Comparison of ENCODE assay signal across 28 cellular contexts in the genomic region with DNA sequence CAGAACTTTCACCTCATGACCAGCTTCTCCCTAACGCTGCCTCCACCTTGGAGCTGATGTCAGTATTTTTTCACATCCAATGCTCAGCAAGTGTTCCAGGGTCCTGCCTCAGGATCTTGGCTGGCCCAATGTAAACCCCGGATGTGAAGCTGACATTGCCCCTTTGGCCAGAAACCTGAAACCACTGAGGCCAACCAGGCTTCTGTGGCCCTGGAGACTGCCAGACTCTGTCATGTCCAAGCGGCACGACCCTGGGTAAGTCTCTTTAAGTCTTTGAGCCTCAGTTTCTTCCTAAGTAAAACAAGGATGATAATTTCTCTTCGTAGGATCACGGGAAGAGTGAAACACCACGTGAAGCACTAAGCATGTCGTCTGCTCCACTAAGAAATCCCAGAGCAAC. TPM values are rescaled to one million over a fixed set of nuclear protein-coding genes. Genes with fewer than 3 reads are reported as not detected.
"Had no signal": no experiment of that assay in that cellular context is flagged by ENCODE, and none has a peak within 500 bp of the region (broad histone marks: within the 10 kb centered on the region; RNA-seq: fewer than 3 reads in every experiment).

No MANE protein-coding gene starts in this region.

- H3K27ac Mint-ChIP-seq: mesothelial cell of epicardium; stimulated activated naive CD8-positive, alpha-beta T cell treated with anti-CD3 and anti-CD28 coated beads, Interleukin-15, amount 100 ng/mL, for 72 hours had no signal

- H3K4me1 ChIP-seq: heart left ventricle, left lung, suprapubic skin, transverse colon had no signal

- H3K4me3 Mint-ChIP-seq: mesothelial cell of epicardium; naive B cell; natural killer cell treated with Interleukin-12 subunit alpha and Interleukin-12 subunit beta and Interleukin-15 and Interleukin-18, amount 100 ng/mL, for 72 hours; stimulated activated naive CD8-positive, alpha-beta T cell treated with anti-CD3 and anti-CD28 coated beads, Interleukin-15, amount 100 ng/mL, for 72 hours had no signal

- H3K4me3 ChIP-seq: dorsolateral prefrontal cortex, gastroesophageal sphincter, heart left ventricle, hepatocyte, left lung, mucosa of descending colon, ovary, right lobe of liver, suprapubic skin, transverse colon had no signal

- H3K27me3 ChIP-seq: dorsolateral prefrontal cortex, gastroesophageal sphincter, heart left ventricle, hepatocyte, left lung, ovary, right lobe of liver, suprapubic skin, transverse colon had no signal

- H3K9me3 Mint-ChIP-seq: mesothelial cell of epicardium; naive B cell; natural killer cell treated with Interleukin-12 subunit alpha and Interleukin-12 subunit beta and Interleukin-15 and Interleukin-18, amount 100 ng/mL, for 72 hours; stimulated activated naive CD8-positive, alpha-beta T cell treated with anti-CD3 and anti-CD28 coated beads, Interleukin-15, amount 100 ng/mL, for 72 hours had no signal

- H3K27me3 Mint-ChIP-seq: naive B cell; natural killer cell treated with Interleukin-12 subunit alpha and Interleukin-12 subunit beta and Interleukin-15 and Interleukin-18, amount 100 ng/mL, for 72 hours; stimulated activated naive CD8-positive, alpha-beta T cell treated with anti-CD3 and anti-CD28 coated beads, Interleukin-15, amount 100 ng/mL, for 72 hours had no signal

- H3K27ac ChIP-seq: epithelial cell of prostate, gastroesophageal sphincter, heart left ventricle, hepatocyte, left lung, ovary, right lobe of liver, suprapubic skin, transverse colon had no signal

- H3K4me1 Mint-ChIP-seq: stimulated activated naive CD8-positive, alpha-beta T cell treated with anti-CD3 and anti-CD28 coated beads, Interleukin-15, amount 100 ng/mL, for 72 hours had no signal

- H3K9me3 ChIP-seq: gastroesophageal sphincter, heart left ventricle, left lung, mucosa of descending colon, ovary, right lobe of liver, suprapubic skin, transverse colon had no signal

- DNase-seq: cortex of kidney; dorsolateral prefrontal cortex; effector CD4-positive, alpha-beta T cell; foreskin fibroblast; heart left ventricle; left cardiac atrium; left lung; mesenchymal stem cell; mucosa of descending colon; naive B cell; occipital lobe; ovary; posterior cingulate gyrus; right lobe of liver; small intestine; stimulated activated CD4-positive, alpha-beta T cell treated with anti-CD3 and anti-CD28 coated beads, Interleukin-15, amount 100 ng/mL, for 24 hours; stimulated activated CD4-positive, alpha-beta T cell treated with anti-CD3 and anti-CD28 coated beads, Interleukin-2, amount 100 ng/mL, for 48 hours; stimulated activated naive CD4-positive, alpha-beta T cell; stimulated activated naive CD8-positive, alpha-beta T cell treated with anti-CD3 and anti-CD28 coated beads, Interleukin-15, amount 100 ng/mL, for 72 hours; transverse colon had no signal

- H3K4me2 ChIP-seq: hepatocyte had no signal

- H2AFZ ChIP-seq: hepatocyte had no signal

- H3K36me3 ChIP-seq: ovary had no signal

RNA-seq across cellular contexts. Expression of a gene that starts 22.8 kb away (rescaled TPM):
- total RNA-seq: kidney epithelial cell, lower leg skin, mesothelial cell of epicardium, mucosa of descending colon, transverse colon had no signal
